Comparison of ENCODE assay signal across 9 cellular contexts in genomic region chr7:143279186-143280098, GRCh38. TPM values are rescaled to one million over a fixed set of nuclear protein-coding genes. Genes with fewer than 3 reads are reported as not detected.
DNase-seq lines count a peak whose midpoint lies in the region; ATAC-seq and TF ChIP-seq lines count a peak whose summit lies in the region.
"Had no signal": no experiment of that assay in that cellular context is flagged by ENCODE, and none has a peak within 500 bp of the region (broad histone marks: within the 10 kb centered on the region; RNA-seq: fewer than 3 reads in every experiment).

No MANE protein-coding gene starts in this region.

- H3K36me3 ChIP-seq in OCI-LY3 (replicated peaks; ENCODE audit: low read depth, low read length) = no peaks in the 10 kb centered on the region

- no peaks in the 10 kb centered on the region for H3K9me3 ChIP-seq in OCI-LY3 (ENCODE audit: insufficient read depth, low read length)

- H3K79me2 ChIP-seq in OCI-LY3 (ENCODE audit: low read length) = no peaks in the 10 kb centered on the region

- H3K36me3 Mint-ChIP-seq in endothelial cell (ENCODE audit: low read depth, unreplicated experiment) = no peaks in the 10 kb centered on the region
- no peaks in the 10 kb centered on the region for H3K36me3 Mint-ChIP-seq in naive thymus-derived CD8-positive, alpha-beta T cell

- TF ChIP-seq CTCF in OCI-LY3 (IDR thresholded peaks at IDR 0.05; ENCODE audit: low read depth, low read length) = no peak
- TF ChIP-seq CTCF in endothelial cell (IDR thresholded peaks at IDR 0.05; ENCODE audit: unreplicated experiment) = no peak

- no peak overlapping the region for H3K4me3 Mint-ChIP-seq in endothelial cell (ENCODE audit: unreplicated experiment)
- peak overlapping the region in 9 of 10 donors; percentile 26 to 79 (median 70) for H3K4me3 Mint-ChIP-seq in naive thymus-derived CD8-positive, alpha-beta T cell

- H3K27me3 ChIP-seq in OCI-LY3 (ENCODE audit: low read depth, low read length) = no peaks in the 10 kb centered on the region

- H4K20me1 ChIP-seq in OCI-LY3 (ENCODE audit: insufficient read depth, low read length) = no peaks in the 10 kb centered on the region

- H2AFZ ChIP-seq in OCI-LY3 (ENCODE audit: low read depth, low read length) = 0 out of 2 replicates have a peak overlapping the region, but pooled peaks have one; percentile 6

- H3K9me3 Mint-ChIP-seq in endothelial cell (ENCODE audit: unreplicated experiment) = no peaks in the 10 kb centered on the region
- H3K9me3 Mint-ChIP-seq in naive thymus-derived CD8-positive, alpha-beta T cell = no peaks in the 10 kb centered on the region

- peak overlapping the region; percentile 61 for H3K27ac Mint-ChIP-seq in endothelial cell (ENCODE audit: unreplicated experiment)
- H3K27ac Mint-ChIP-seq in naive thymus-derived CD8-positive, alpha-beta T cell = peak overlapping the region; percentile 20 to 89 (median 78)

- ATAC-seq in naive thymus-derived CD8-positive, alpha-beta T cell = peak; percentile 72 to 84
- no peak for ATAC-seq in GM19023 (IDR thresholded peaks at IDR 0.05; ENCODE audit: unreplicated experiment)

- POLR2A ChIA-PET in naive thymus-derived CD8-positive, alpha-beta T cell (lab: Charles Lee) = interaction anchor here (0.7 to 1.3 kb wide), 8 partner anchors 9 to 109 kb away, joined by 3 to 9 read pairs (median 3); partner anchors contain the start of genes CASP2 and GSTK1

- 0 out of 2 replicates have a peak overlapping the region, but pooled peaks have one; percentile 7 for H3K4me2 ChIP-seq in OCI-LY3 (ENCODE audit: low read length)

- H3K4me1 Mint-ChIP-seq in endothelial cell (ENCODE audit: unreplicated experiment) = peaks cover 18% of the 10 kb centered on the region
- H3K4me1 Mint-ChIP-seq in naive thymus-derived CD8-positive, alpha-beta T cell = peaks cover 21 to 35% (median 33%) of the 10 kb centered on the region in 4 donors

- DNase-seq in Caki2 (ENCODE audit: low read depth) = peak; percentile 13
- no peak for DNase-seq in endothelial cell (ENCODE audit: low spot score)
- DNase-seq in naive thymus-derived CD8-positive, alpha-beta T cell = peak in 3 of 10 donors; percentile 10 to 40 (median 15)
- no peak for DNase-seq in KBM-7
- DNase-seq in MV-4-11 (lab: John Stamatoyannopoulos, UW) = no peak
- DNase-seq in cerebellum (ENCODE audit: low spot score) = no peak

- H3K4me3 ChIP-seq in OCI-LY3 (ENCODE audit: low read length) = no peak overlapping the region

- no peak overlapping the region for H3K9ac ChIP-seq in OCI-LY3 (ENCODE audit: low read length)

- no peak overlapping the region for H3K27ac ChIP-seq in OCI-LY3 (ENCODE audit: low read length)

- H3K4me1 ChIP-seq in OCI-LY3 (ENCODE audit: low read length) = no peaks in the 10 kb centered on the region

- in situ Hi-C loops in Caki2 (cut with HindIII; ENCODE audit: low pct_unique_long_range_greater_than_20kb, low sequenced_read_pairs) = no loop called here
- in situ Hi-C loops in KBM-7 (cut with MboI; ENCODE audit: low pct_unique_long_range_greater_than_20kb, low sequenced_read_pairs) = no loop called here

- peaks cover 5% of the 10 kb centered on the region for H3K27me3 Mint-ChIP-seq in endothelial cell (ENCODE audit: unreplicated experiment)
- H3K27me3 Mint-ChIP-seq in naive thymus-derived CD8-positive, alpha-beta T cell = no peaks in the 10 kb centered on the region

RNA-seq across cellular contexts. Expression of gene TMEM139, which starts 5.3 kb away (rescaled TPM):
- total RNA-seq in Caki2 (2014; rRNA removed; shearing (Covaris generic); ENCODE audit: low replicate concordance) = 79.0 and 102 TPM in 2 replicates
- 0.23 TPM for total RNA-seq in endothelial cell (ENCODE audit: unreplicated experiment)
- 1 to 10 TPM in 1 of 2 experiments, under 1 TPM in 1; 0.29 to 1.2 TPM for total RNA-seq in naive thymus-derived CD8-positive, alpha-beta T cell
- polyA plus RNA-seq in naive thymus-derived CD8-positive, alpha-beta T cell = under 1 TPM in 1 of 3 donors, not detected in 2; 0.60 TPM
- 0.64 TPM for total RNA-seq in cerebellum

RNA-seq across cellular contexts. Expression of gene CASP2, which starts 8.7 kb away (rescaled TPM):
- 5.6 and 11.9 TPM in 2 replicates for total RNA-seq in Caki2 (2014; rRNA removed; shearing (Covaris generic); ENCODE audit: low replicate concordance)
- total RNA-seq in endothelial cell (ENCODE audit: unreplicated experiment) (55.3 TPM), cerebellum (23.5 TPM)
- total RNA-seq in naive thymus-derived CD8-positive, alpha-beta T cell = 10 to 100 TPM; 64.9 to 68.2 TPM
- 10 to 100 TPM; 12.1 to 22.0 (median 14.6) TPM for polyA plus RNA-seq in naive thymus-derived CD8-positive, alpha-beta T cell

RNA-seq across cellular contexts. Expression of gene GSTK1, which starts 16.2 kb away (rescaled TPM):
- total RNA-seq in Caki2 (2014; rRNA removed; shearing (Covaris generic); ENCODE audit: low replicate concordance) = 107 and 161 TPM in 2 replicates
- 80.0 TPM for total RNA-seq in endothelial cell (ENCODE audit: unreplicated experiment)
- total RNA-seq in naive thymus-derived CD8-positive, alpha-beta T cell = 100 to 1,000 TPM; 278 to 283 TPM
- 100 to 1,000 TPM; 310 to 355 (median 330) TPM for polyA plus RNA-seq in naive thymus-derived CD8-positive, alpha-beta T cell
- total RNA-seq in cerebellum = 27.5 TPM

RNA-seq across cellular contexts. Expression of gene CLCN1, which starts 36.5 kb away (rescaled TPM):
- total RNA-seq in Caki2 (2014; rRNA removed; shearing (Covaris generic); ENCODE audit: low replicate concordance) = not detected in 2 replicates
- total RNA-seq in endothelial cell (ENCODE audit: unreplicated experiment) = not detected
- total RNA-seq in naive thymus-derived CD8-positive, alpha-beta T cell = not detected
- polyA plus RNA-seq in naive thymus-derived CD8-positive, alpha-beta T cell = not detected
- not detected for total RNA-seq in cerebellum
- total RNA-seq: glomerular endothelial cell had no signal

RNA-seq across cellular contexts. Expression of gene TAS2R40, which starts 57.6 kb away (rescaled TPM):
- total RNA-seq in Caki2 (2014; rRNA removed; shearing (Covaris generic); ENCODE audit: low replicate concordance) = not detected in 2 replicates
- total RNA-seq in endothelial cell (ENCODE audit: unreplicated experiment) (not detected), cerebellum (not detected)
- not detected for total RNA-seq in naive thymus-derived CD8-positive, alpha-beta T cell
- polyA plus RNA-seq in naive thymus-derived CD8-positive, alpha-beta T cell = not detected
- total RNA-seq: glomerular endothelial cell had no signal

Comparison
In these comparisons a context has a peak if more than half of its experiments do, and no peak if none do; other contexts are left out.
1. RNA of gene TMEM139, which starts 5.3 kb away (total RNA-seq): 79.0 to 102 TPM in Caki2; 0.29 to 1.2 TPM in naive thymus-derived CD8-positive, alpha-beta T cell, 0.64 TPM in cerebellum (single experiment) and 0.23 TPM in endothelial cell (single experiment); every median in the first group is over 10 times any median in the second.